In genomic region chr6:166662690-166663089, GRCh38 we compare ENCODE assay signal across 23 cellular contexts. TPM values are rescaled to one million over a fixed set of nuclear protein-coding genes. Genes with fewer than 3 reads are reported as not detected.
DNase-seq lines count a peak whose midpoint lies in the region; ATAC-seq, FAIRE-seq and TF ChIP-seq lines count a peak whose summit lies in the region.
"Had no signal": no experiment of that assay in that cellular context is flagged by ENCODE, and none has a peak within 500 bp of the region (broad histone marks: within the 10 kb centered on the region; RNA-seq: fewer than 3 reads in every experiment).

No MANE protein-coding gene starts in this region.

- BruUV-seq in HCT116 (replicated peaks; lab: Mats Ljungman, UMichigan): no TSS peak
- no TSS peak for BruUV-seq in GM12878 (replicated peaks; lab: Mats Ljungman, UMichigan)

- no peaks in the 10 kb centered on the region for H3K36me3 Mint-ChIP-seq in neural crest cell (ENCODE audit: low read depth)

- H3K27me3 Mint-ChIP-seq in neural crest cell (ENCODE audit: low read depth): peaks cover 2% of the 10 kb centered on the region

- no peak for ATAC-seq in HCT116
- no peak for ATAC-seq in GM12878
- ATAC-seq in upper lobe of right lung: peak; percentile 51
- ATAC-seq: GM23338 had no signal

- H3K4me1 ChIP-seq in HCT116 (ENCODE audit: control insufficient read depth in 1 of 2, insufficient read depth in 2 of 2, low read length in 2 of 2): peaks cover 0 to 4% of the 10 kb centered on the region in 2 experiments; a peak in 1 of 4 replicates
- H3K4me1 ChIP-seq in GM12878 (ENCODE audit: control insufficient read depth, insufficient read depth, low read length): no peaks in the 10 kb centered on the region
- H3K4me1 ChIP-seq in upper lobe of right lung: peaks cover 4% of the 10 kb centered on the region
- H3K4me1 ChIP-seq: Caco-2 had no signal

- H4K20me1 ChIP-seq in HCT116 (ENCODE audit: insufficient read depth): no peaks in the 10 kb centered on the region
- no peaks in the 10 kb centered on the region for H4K20me1 ChIP-seq in GM12878 (ENCODE audit: control insufficient read depth, insufficient read depth)

- H3K36me3 ChIP-seq in HCT116 (ENCODE audit: control insufficient read depth in 1 of 2, insufficient read depth in 2 of 2, low read length in 2 of 2): no peaks in the 10 kb centered on the region
- H3K36me3 ChIP-seq in GM12878 (ENCODE audit: control insufficient read depth in 2 of 2, insufficient read depth in 2 of 2, low read length in 1 of 2): no peaks in the 10 kb centered on the region
- H3K36me3 ChIP-seq in upper lobe of right lung: no peaks in the 10 kb centered on the region
- H3K36me3 ChIP-seq: BE2C had no signal

- DNase-seq in HCT116 (ENCODE audit: low read depth, low spot score): no peak
- DNase-seq in GM12878 (ENCODE audit: low read depth, low spot score): no peak
- DNase-seq in neural crest cell (ENCODE audit: low read depth, low spot score): no peak
- no peak for DNase-seq in upper lobe of right lung
- no peak for DNase-seq in NCI-H2029 (lab: John Stamatoyannopoulos, UW)
- no peak for DNase-seq in NCI-H2081 (lab: John Stamatoyannopoulos, UW)
- DNase-seq in RCC 7860 (ENCODE audit: low spot score): no peak
- DNase-seq: ACHN; BE2C; C1 segment of cervical spinal cord; Caco-2; CD4-positive, alpha-beta T cell; DMS153; DMS79; GDM1; HCEC 1CT; HFFc6; IMR-90 had no signal

- intact Hi-C loops in HCT116 (cut with micrococcal nuclease) (no loop called here), GM12878 (cut with micrococcal nuclease; ENCODE audit: unreplicated experiment) (no loop called here), upper lobe of right lung (cut with DNase I) (no loop called here)

- TF ChIP-seq EP300 in GM12878 (IDR thresholded peaks at IDR 0.05; ENCODE audit: borderline replicate concordance in 1 of 2, control insufficient read depth in 1 of 2, low read depth in 2 of 2, low read length in 2 of 2): no peak

- H3K4me3 ChIP-seq in HCT116 (replicated peaks in 1 of 2; ENCODE audit: low read depth in 1 of 2, low read length in 2 of 2) (no peak overlapping the region), GM12878 (no peak overlapping the region), upper lobe of right lung (no peak overlapping the region)
- H3K4me3 ChIP-seq: GM23338 had no signal

- H3K27me3 ChIP-seq in HCT116 (ENCODE audit: insufficient read depth, low read length): no peaks in the 10 kb centered on the region
- no peaks in the 10 kb centered on the region; a peak in 1 of 4 replicates for H3K27me3 ChIP-seq in GM12878 (replicated peaks in 1 of 2; ENCODE audit: control insufficient read depth in 2 of 2, insufficient read depth in 2 of 2, low read length in 1 of 2)
- no peaks in the 10 kb centered on the region for H3K27me3 ChIP-seq in upper lobe of right lung
- H3K27me3 ChIP-seq: BE2C had no signal

- FAIRE-seq in GM12878 (lab: Jason Lieb, UNC) (no peak), RCC 7860 (lab: Jason Lieb, UNC) (no peak)
- FAIRE-seq: A204.1, D721Med, H54, HTR-8/SVneo had no signal

- H2AFZ ChIP-seq in HCT116 (ENCODE audit: low read depth, low read length, poor library complexity, severe bottlenecking) (no peak overlapping the region), GM12878 (ENCODE audit: control insufficient read depth, low read depth, low read length) (no peak overlapping the region)
- H2AFZ ChIP-seq: GM23338 had no signal

- SMC1A ChIA-PET in GM12878 (lab: Charles Lee; ENCODE audit: uncharacterized antibody, unreplicated experiment): no interaction called here

- in situ Hi-C loops in GM12878 (cut with MboI): no loop called here

- POLR2A ChIA-PET in HCT116 (lab: Charles Lee): no interaction called here
- POLR2A ChIA-PET in GM12878 (lab: Charles Lee): no interaction called here

- H3K4me2 ChIP-seq in HCT116 (ENCODE audit: low read length): no peak overlapping the region
- H3K4me2 ChIP-seq in GM12878 (ENCODE audit: control insufficient read depth, insufficient read depth): no peak overlapping the region
- H3K4me2 ChIP-seq: GM23338 had no signal

- H3K79me2 ChIP-seq in HCT116 (ENCODE audit: insufficient read depth, low read length): no peaks in the 10 kb centered on the region
- H3K79me2 ChIP-seq in GM12878 (ENCODE audit: control insufficient read depth, insufficient read depth, low read length): no peaks in the 10 kb centered on the region

- H3K27ac ChIP-seq in HCT116 (ENCODE audit: low read depth, low read length) (no peak overlapping the region), GM12878 (ENCODE audit: control insufficient read depth, insufficient read depth) (no peak overlapping the region), upper lobe of right lung (no peak overlapping the region)

- H3K4me3 Mint-ChIP-seq in neural crest cell: no peak overlapping the region
- H3K4me3 Mint-ChIP-seq: CD4-positive, alpha-beta T cell; GM23338; HFFc6 had no signal

- peaks cover 4% of the 10 kb centered on the region for H3K4me1 Mint-ChIP-seq in neural crest cell

- TF ChIP-seq RAD21 in HCT116 (IDR thresholded peaks at IDR 0.05; ENCODE audit: low read depth): peak; percentile 17; the same call in 1 of the 2 replicates
- no peak for TF ChIP-seq RAD21 in GM12878 (IDR thresholded peaks at IDR 0.05; ENCODE audit: insufficient read depth, low read depth, low read length)

- H3K9me3 ChIP-seq in HCT116 (ENCODE audit: control insufficient read depth in 1 of 2, insufficient read depth in 1 of 2, low read depth in 1 of 2, low read length in 2 of 2): no peaks in the 10 kb centered on the region
- H3K9me3 ChIP-seq in GM12878 (replicated peaks; ENCODE audit: control insufficient read depth, insufficient read depth, low read length): no peaks in the 10 kb centered on the region
- no peaks in the 10 kb centered on the region for H3K9me3 ChIP-seq in upper lobe of right lung
- H3K9me3 ChIP-seq: BE2C, Caco-2 had no signal

- H3K27ac Mint-ChIP-seq in neural crest cell (ENCODE audit: unreplicated experiment): peak overlapping the region; percentile 10
- H3K27ac Mint-ChIP-seq: CD4-positive, alpha-beta T cell; GM23338; HFFc6 had no signal

- H3K9me3 Mint-ChIP-seq in neural crest cell: no peaks in the 10 kb centered on the region
- H3K9me3 Mint-ChIP-seq: CD4-positive, alpha-beta T cell; GM23338; HFFc6 had no signal

- H3K9ac ChIP-seq in HCT116 (ENCODE audit: low read length) (no peak overlapping the region), GM12878 (ENCODE audit: control insufficient read depth, insufficient read depth, low read length) (no peak overlapping the region)

- CTCF ChIA-PET in HCT116 (lab: Charles Lee): no interaction called here
- CTCF ChIA-PET in GM12878 (lab: Yijun Ruan, JAX): no interaction called here

- H3K9me2 ChIP-seq in HCT116 (ENCODE audit: insufficient read depth): no peaks in the 10 kb centered on the region

- TF ChIP-seq CTCF in HCT116 (IDR thresholded peaks at IDR 0.05 in 2 of 3, conservative IDR thresholded peaks at IDR 0.05 in 1 of 3; ENCODE audit: borderline replicate concordance in 1 of 3, insufficient read depth in 1 of 3, low read depth in 2 of 3, low read length in 2 of 3): no peak
- TF ChIP-seq CTCF in GM12878 (IDR thresholded peaks at IDR 0.05 in 2 of 3, conservative IDR thresholded peaks at IDR 0.05 in 1 of 3; ENCODE audit: control insufficient read depth in 2 of 3, extremely low read depth in 1 of 3, insufficient read depth in 1 of 3, low read depth in 3 of 3, low read length in 3 of 3): no peak
- TF ChIP-seq CTCF in neural crest cell (conservative IDR thresholded peaks at IDR 0.05): no peak
- no peak for TF ChIP-seq CTCF in upper lobe of right lung (IDR thresholded peaks at IDR 0.05)

- RAD21 ChIA-PET in HCT116 (lab: Charles Lee; ENCODE audit: low non-redundant PET in 1 of 2, low total read pairs in 2 of 2, uncharacterized antibody in 2 of 2, unreplicated experiment in 2 of 2): no interaction called here
- RAD21 ChIA-PET in GM12878 (lab: Charles Lee; ENCODE audit: unreplicated experiment): no interaction called here

- 60% methylated on average over 11 of the region's 11 CpGs for WGBS in GM12878 (ENCODE audit: insufficient coverage, insufficient replicate concordance, low lambda C conversion rate, missing lambda C conversion rate)

- TF ChIP-seq POLR2A in HCT116 (IDR thresholded peaks at IDR 0.05; ENCODE audit: borderline replicate concordance, extremely low read depth, insufficient read depth, insufficient read length) (no peak), GM12878 (IDR thresholded peaks at IDR 0.05; ENCODE audit: low read depth, low read length) (no peak)

TF ChIP-seq in HCT116, 20 proteins besides CTCF, POLR2A, EP300 and RAD21:
- TF ChIP-seq EZH2phosphoT487 (IDR thresholded peaks at IDR 0.05; ENCODE audit: borderline replicate concordance): no peak

TF ChIP-seq in GM12878, 131 proteins besides CTCF, POLR2A, EP300 and RAD21:
- TF ChIP-seq DPF2 (IDR thresholded peaks at IDR 0.05) (no peak), NRF1 (conservative IDR thresholded peaks at IDR 0.05; ENCODE audit: low read depth, low read length) (no peak), SPI1 (IDR thresholded peaks at IDR 0.05; ENCODE audit: borderline replicate concordance, insufficient read depth, low read depth, low read length) (peak; percentile 36; the same call in 1 of the 2 replicates), TCF7 (IDR thresholded peaks at IDR 0.05; ENCODE audit: borderline replicate concordance) (no peak), MTA2 (IDR thresholded peaks at IDR 0.05; ENCODE audit: low read depth) (no peak)

RNA-seq across cellular contexts. Expression of gene RPS6KA2, which starts 35.6 kb away (rescaled TPM):
- total RNA-seq in HCT116 (2021; ENCODE audit: unreplicated experiment) (8.5 TPM), GM12878 (2014; rRNA removed) (0.17 and 0.38 TPM in 2 replicates), GM12878 (2014; rRNA removed; fragmentation: Illumina TruSeq; extraction: Trizol) (0.22 TPM in 1 of 2 replicates, not detected in the other), GM12878 (2021) (0.53 and 1.0 TPM in 2 replicates), neural crest cell (32.6 and 33.7 TPM in 2 replicates), upper lobe of right lung (136 TPM)
- 4.9 and 5.5 TPM in 2 replicates for polyA plus RNA-seq in HCT116 (2012)
- 1.4 and 1.6 TPM in 2 replicates for total RNA-seq in GM12878 (2013; cell fraction: nucleolus; rRNA removed)
- 0.85 TPM for polyA plus RNA-seq in GM12878 (2011; ENCODE audit: low read depth)
- polyA plus RNA-seq in GM12878 (2011; rRNA removed) (0.24 and 0.37 TPM in 2 replicates), GM12878 (2014; fragmentation: Illumina TruSeq; extraction: Trizol) (0.07 and 1.0 TPM in 2 replicates), GM12878 (2014; fragmentation: Nextera tagmentation; extraction: Ambion mirVana) (under 1 TPM in 1 of 2 experiments, not detected in 1; 0.02 TPM), GM12878 (2014; rRNA removed) (0.44 and 0.53 TPM in 2 replicates), GM12878 (2016; fragmentation: Nextera tagmentation; extraction: Ambion mirVana) (under 1 TPM; 0.21 to 0.51 TPM)
- 0.22 and 0.39 TPM in 2 replicates for polyA plus RNA-seq in GM12878 (2011; cell fraction: cytosol; rRNA removed)
- 1.3 and 1.5 TPM in 2 replicates for polyA plus RNA-seq in GM12878 (2011; cell fraction: nucleus; rRNA removed)
- 1.2 and 1.6 TPM in 2 replicates for polyA plus RNA-seq in GM12878 (2012)
- polyA minus RNA-seq in GM12878 (2011; rRNA and poly(A)+ RNA removed): 0.31 and 0.66 TPM in 2 replicates
- polyA minus RNA-seq in GM12878 (2011; cell fraction: cytosol; rRNA and poly(A)+ RNA removed): 0.13 and 0.83 TPM in 2 replicates
- polyA minus RNA-seq in GM12878 (2011; cell fraction: nucleus; rRNA and poly(A)+ RNA removed): 0.97 and 1.4 TPM in 2 replicates

Comparison
In these comparisons a context has a peak if more than half of its experiments do, and no peak if none do; other contexts are left out.
1. Of the 18 proteins assayed by ChIP-seq in both GM12878 and HCT116: peak only in GM12878: none; only in HCT116: RAD21; in both: none; in neither: 17.